In genomic region chr13:87280139-87280538, GRCh38 we compare ENCODE assay signal across 27 cellular contexts.
DNase-seq lines count a peak whose midpoint lies in the region; ATAC-seq and TF ChIP-seq lines count a peak whose summit lies in the region.
"Had no signal": no experiment of that assay in that cellular context is flagged by ENCODE, and none has a peak within 500 bp of the region (broad histone marks: within the 10 kb centered on the region; RNA-seq: fewer than 3 reads in every experiment).

No MANE protein-coding gene starts in this region.

- H3K4me3 Mint-ChIP-seq in glutamatergic neuron (ENCODE audit: unreplicated experiment), result no peak overlapping the region
- H3K4me3 Mint-ChIP-seq: CD4-positive, CD25-positive, alpha-beta regulatory T cell; IgD-negative memory B cell; naive B cell; type B pancreatic cell had no signal

- dilution Hi-C loops in mammary epithelial cell (cut with HindIII; ENCODE audit: low sequenced_read_pairs), result no loop called here

- no peaks in the 10 kb centered on the region for H3K79me2 ChIP-seq in mammary epithelial cell (ENCODE audit: insufficient read depth, low read length)

- no peak for TF ChIP-seq POLR2A in breast epithelium (IDR thresholded peaks at IDR 0.05)

- in situ Hi-C loops in mammary epithelial cell (cut with MboI; ENCODE audit: low sequenced_read_pairs in 2 of 2) (no loop called here), Panc1 (cut with HindIII; ENCODE audit: low pct_unique_long_range_greater_than_20kb, low sequenced_read_pairs) (no loop called here)

- H2AFZ ChIP-seq in mammary epithelial cell (ENCODE audit: low read depth, low read length), result no peak overlapping the region

- no peaks in the 10 kb centered on the region for H4K20me1 ChIP-seq in mammary epithelial cell (ENCODE audit: insufficient read depth, low read length)

- BruUV-seq in mammary epithelial cell (replicated peaks; lab: Mats Ljungman, UMichigan) (no TSS peak), Panc1 (replicated peaks; lab: Mats Ljungman, UMichigan) (no TSS peak)

- DNase-seq in mammary epithelial cell, result no peak
- DNase-seq in breast epithelium (ENCODE audit: low spot score in 2 of 2), result no peak
- DNase-seq in Panc1 (ENCODE audit: low read depth, low spot score), result no peak
- no peak for DNase-seq in fibroblast of mammary gland (ENCODE audit: low read depth)
- DNase-seq in glutamatergic neuron, result no peak
- no peak for DNase-seq in NCI-H526 (lab: John Stamatoyannopoulos, UW)
- no peak for DNase-seq in NCI-H1417 treated with DMSO at 0.1 percent for 48 hours (lab: John Stamatoyannopoulos, UW)
- DNase-seq: activated CD4-positive, alpha-beta T cell treated with anti-CD3 and anti-CD28 coated beads, Interleukin-2, amount 50 U/mL, for 4 hours; activated T-cell treated with anti-CD3 and anti-CD28 coated beads for 4 hours; amygdala; CD4-positive, CD25-positive, alpha-beta regulatory T cell; DMS153; effector CD8-positive, alpha-beta T cell; heart left ventricle; islet precursor cell; naive B cell; NCI-H1048; NCI-H524 treated with DMSO at 0.1 percent for 48 hours; pancreas; sigmoid colon; stimulated activated CD4-positive, alpha-beta T cell treated with anti-CD3 and anti-CD28 coated beads, Interleukin-1b, Interleukin-23, amount 100 ng/mL, for 48 hours; stimulated activated naive CD8-positive, alpha-beta T cell treated with anti-CD3 and anti-CD28 coated beads, Interleukin-15, Interleukin-2, amounts not matched to agents 100 U/mL and 50 U/mL, for 24 hours had no signal

- H3K36me3 ChIP-seq in mammary epithelial cell (ENCODE audit: insufficient read depth, low read length), result no peaks in the 10 kb centered on the region
- H3K36me3 ChIP-seq in breast epithelium, result no peaks in the 10 kb centered on the region
- H3K36me3 ChIP-seq in Panc1 (ENCODE audit: control insufficient read depth, insufficient read depth, low read length), result no peaks in the 10 kb centered on the region
- H3K36me3 ChIP-seq: heart left ventricle, pancreas, sigmoid colon had no signal

- no peaks in the 10 kb centered on the region for H3K27me3 Mint-ChIP-seq in glutamatergic neuron (ENCODE audit: unreplicated experiment)
- H3K27me3 Mint-ChIP-seq: CD4-positive, CD25-positive, alpha-beta regulatory T cell; IgD-negative memory B cell; naive B cell; type B pancreatic cell had no signal

- intact Hi-C loops in mammary epithelial cell (cut with micrococcal nuclease), result loop anchor here (1.0 kb wide), 1 partner anchor 389 kb away; no protein-coding TSS in a partner anchor
- intact Hi-C loops in breast epithelium (cut with DNase I; ENCODE audit: low total_unique reads), result loop anchor here (5.0 kb wide), 1 partner anchor 187 kb away; no protein-coding TSS in a partner anchor
- intact Hi-C loops in Panc1 (cut with micrococcal nuclease; ENCODE audit: unreplicated experiment), result no loop called here

- H3K27me3 ChIP-seq in mammary epithelial cell (ENCODE audit: insufficient read depth, low read length), result no peaks in the 10 kb centered on the region
- H3K27me3 ChIP-seq in breast epithelium, result no peaks in the 10 kb centered on the region
- H3K27me3 ChIP-seq in Panc1 (ENCODE audit: control insufficient read depth, insufficient read depth, low read length), result no peaks in the 10 kb centered on the region
- H3K27me3 ChIP-seq: heart left ventricle, pancreas, sigmoid colon had no signal

- H3K4me3 ChIP-seq in mammary epithelial cell (replicated peaks in 1 of 3; ENCODE audit: insufficient read depth in 1 of 3, low read depth in 2 of 3, low read length in 3 of 3), result no peak overlapping the region
- no peak overlapping the region for H3K4me3 ChIP-seq in breast epithelium
- no peak overlapping the region for H3K4me3 ChIP-seq in Panc1 (ENCODE audit: low read depth in 2 of 2, low read length in 2 of 2)
- no peak overlapping the region for H3K4me3 ChIP-seq in fibroblast of mammary gland (ENCODE audit: control insufficient read depth, low read depth, low read length)
- H3K4me3 ChIP-seq: A549, heart left ventricle, pancreas, sigmoid colon had no signal

- H3K27ac ChIP-seq in mammary epithelial cell (ENCODE audit: insufficient read depth, low read depth, low read length), result no peak overlapping the region
- no peak overlapping the region for H3K27ac ChIP-seq in breast epithelium
- no peak overlapping the region for H3K27ac ChIP-seq in Panc1 (ENCODE audit: low read length)
- H3K27ac ChIP-seq: A549, heart left ventricle, HL-60, pancreas, sigmoid colon had no signal

- POLR2A ChIA-PET in Panc1 (lab: Charles Lee), result no interaction called here

- H3K27ac Mint-ChIP-seq in glutamatergic neuron (ENCODE audit: unreplicated experiment), result no peak overlapping the region
- H3K27ac Mint-ChIP-seq: CD4-positive, CD25-positive, alpha-beta regulatory T cell; IgD-negative memory B cell; naive B cell; type B pancreatic cell had no signal

- H3K9me3 ChIP-seq in mammary epithelial cell (replicated peaks; ENCODE audit: insufficient read depth, low read length) (no peaks in the 10 kb centered on the region), breast epithelium (no peaks in the 10 kb centered on the region), Panc1 (ENCODE audit: control insufficient read depth, insufficient read depth, low read depth, low read length) (no peaks in the 10 kb centered on the region)
- H3K9me3 ChIP-seq: A549, heart left ventricle, pancreas, sigmoid colon had no signal

- WGBS in mammary epithelial cell (ENCODE audit: low coverage, missing lambda C conversion rate), result 84% methylated on average over 4 of the region's 4 CpGs

- H3K9me3 Mint-ChIP-seq in glutamatergic neuron (ENCODE audit: unreplicated experiment), result no peaks in the 10 kb centered on the region
- H3K9me3 Mint-ChIP-seq: type B pancreatic cell had no signal

- no peaks in the 10 kb centered on the region for H3K4me1 Mint-ChIP-seq in glutamatergic neuron (ENCODE audit: low read depth, unreplicated experiment)
- H3K4me1 Mint-ChIP-seq: CD4-positive, CD25-positive, alpha-beta regulatory T cell; IgD-negative memory B cell; naive B cell had no signal

- H3K4me2 ChIP-seq in mammary epithelial cell (ENCODE audit: insufficient read depth, low read depth, low read length), result no peak overlapping the region
- H3K4me2 ChIP-seq: A549 had no signal

- H3K9ac ChIP-seq in mammary epithelial cell (ENCODE audit: insufficient read depth, low read length), result no peak overlapping the region

- TF ChIP-seq CTCF in mammary epithelial cell (conservative IDR thresholded peaks at IDR 0.05 in 1 of 2, IDR thresholded peaks at IDR 0.05 in 1 of 2; ENCODE audit: extremely low read depth in 1 of 2, insufficient read depth in 1 of 2, low read depth in 1 of 2, low read length in 2 of 2) (peak; percentile 6 to 15), breast epithelium (IDR thresholded peaks at IDR 0.05) (no peak), Panc1 (IDR thresholded peaks at IDR 0.05) (peak; percentile 29; the same call in 1 of the 2 replicates), fibroblast of mammary gland (conservative IDR thresholded peaks at IDR 0.05; ENCODE audit: control insufficient read depth, insufficient read depth, low read depth, low read length) (peak; percentile 11), glutamatergic neuron (IDR thresholded peaks at IDR 0.05; ENCODE audit: partially characterized antibody, unreplicated experiment) (no peak)

- no peaks in the 10 kb centered on the region for H3K36me3 Mint-ChIP-seq in glutamatergic neuron (ENCODE audit: unreplicated experiment)
- H3K36me3 Mint-ChIP-seq: CD4-positive, CD25-positive, alpha-beta regulatory T cell; IgD-negative memory B cell; naive B cell; type B pancreatic cell had no signal

- CTCF ChIA-PET in mammary epithelial cell (lab: Charles Lee; ENCODE audit: low non-redundant PET), result no interaction called here
- CTCF ChIA-PET in Panc1 (lab: Charles Lee), result no interaction called here

- ATAC-seq in Panc1, result no peak
- no peak for ATAC-seq in HG02642 (IDR thresholded peaks at IDR 0.05; ENCODE audit: poor library complexity, unreplicated experiment)
- ATAC-seq: A549; heart left ventricle; pancreas; stimulated activated naive CD8-positive, alpha-beta T cell treated with anti-CD3 and anti-CD28 coated beads, Interleukin-15, Interleukin-2, amounts not matched to agents 100 U/mL and 50 U/mL, for 24 hours had no signal

- H3K4me1 ChIP-seq in mammary epithelial cell (ENCODE audit: insufficient read depth, low read length) (no peaks in the 10 kb centered on the region), breast epithelium (no peaks in the 10 kb centered on the region), Panc1 (ENCODE audit: control insufficient read depth, insufficient read depth, low read length) (no peaks in the 10 kb centered on the region)
- H3K4me1 ChIP-seq: A549, heart left ventricle, pancreas, sigmoid colon had no signal

Comparison
In these comparisons a context has a peak if more than half of its experiments do, and no peak if none do; other contexts are left out.
1. CTCF ChIP-seq: peak in mammary epithelial cell (2 of 2), Panc1 (single experiment) and fibroblast of mammary gland (single experiment); none in breast epithelium (0 of 3) and glutamatergic neuron (single experiment).